Comparison of ENCODE assay signal across 18 cellular contexts in the genomic region with DNA sequence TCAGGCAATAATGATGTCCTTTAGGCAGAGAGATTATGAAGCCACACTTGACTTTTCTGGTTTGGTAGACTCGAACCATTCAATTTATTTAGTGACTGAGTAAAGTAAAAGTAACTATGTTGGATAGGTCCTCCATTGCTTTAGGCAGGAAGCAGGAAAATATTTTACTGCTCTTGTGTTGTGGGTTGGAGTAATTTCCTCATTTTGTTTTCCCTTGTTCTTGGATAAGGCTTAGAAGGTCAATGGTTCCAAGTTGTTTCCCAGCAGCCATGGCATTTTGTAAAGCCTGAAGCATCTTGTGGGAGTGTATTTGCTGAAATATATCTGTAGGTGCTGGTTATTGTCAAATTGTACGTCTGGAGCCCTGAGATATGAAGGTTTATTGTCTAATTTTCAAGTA.
"Had no signal": no experiment of that assay in that cellular context is flagged by ENCODE, and none has a peak within 500 bp of the region (broad histone marks: within the 10 kb centered on the region; RNA-seq: fewer than 3 reads in every experiment).

No MANE protein-coding gene starts in this region.

- H3K4me1 Mint-ChIP-seq: activated naive CD4-positive, alpha-beta T cell treated with anti-CD3 and anti-CD28 coated beads, Interleukin-2, amount 10 ng/mL, durations not matched to agents 7 days and 5 days had no signal

- H3K4me3 ChIP-seq: tibial nerve had no signal

- H3K9me3 Mint-ChIP-seq: memory B cell had no signal

- H3K36me3 ChIP-seq: brain microvascular endothelial cell, tibial nerve had no signal

- H3K4me3 Mint-ChIP-seq: activated naive CD4-positive, alpha-beta T cell treated with anti-CD3 and anti-CD28 coated beads, Interleukin-2, amount 10 ng/mL, durations not matched to agents 7 days and 5 days; activated naive CD8-positive, alpha-beta T cell treated with anti-CD3 and anti-CD28 coated beads, Interleukin-2, amount 50 U/mL, for 24 hours; memory B cell; naive thymus-derived CD4-positive, alpha-beta T cell; stimulated activated naive CD8-positive, alpha-beta T cell treated with anti-CD3 and anti-CD28 coated beads, Interleukin-15, Interleukin-2, amounts not matched to agents 100 ng/mL and 50 ng/mL, for 24 hours had no signal

- H3K27me3 ChIP-seq: brain microvascular endothelial cell, tibial nerve had no signal

- H3K27me3 Mint-ChIP-seq: activated naive CD8-positive, alpha-beta T cell treated with anti-CD3 and anti-CD28 coated beads, Interleukin-2, amount 50 U/mL, for 24 hours; memory B cell; naive thymus-derived CD4-positive, alpha-beta T cell; stimulated activated naive CD8-positive, alpha-beta T cell treated with anti-CD3 and anti-CD28 coated beads, Interleukin-15, Interleukin-2, amounts not matched to agents 100 ng/mL and 50 ng/mL, for 24 hours had no signal

- H3K27ac Mint-ChIP-seq: activated naive CD4-positive, alpha-beta T cell treated with anti-CD3 and anti-CD28 coated beads, Interleukin-2, amount 10 ng/mL, durations not matched to agents 7 days and 5 days; activated naive CD8-positive, alpha-beta T cell treated with anti-CD3 and anti-CD28 coated beads, Interleukin-2, amount 50 U/mL, for 24 hours; naive thymus-derived CD4-positive, alpha-beta T cell; stimulated activated naive CD8-positive, alpha-beta T cell treated with anti-CD3 and anti-CD28 coated beads, Interleukin-15, Interleukin-2, amounts not matched to agents 100 ng/mL and 50 ng/mL, for 24 hours had no signal

- DNase-seq: activated CD4-positive, alpha-beta T cell treated with anti-CD3 and anti-CD28 coated beads, Interleukin-2, amount 50 U/mL, for 1 hour; activated CD8-positive, alpha-beta memory T cell treated with anti-CD3 and anti-CD28 coated beads, Interleukin-2, amount 50 U/mL, for 48 hours; activated effector memory CD4-positive, alpha-beta T cell treated with Interleukin-2 at 50 U/mL for 16 hours; activated naive CD4-positive, alpha-beta T cell treated with anti-CD3 and anti-CD28 coated beads, Interleukin-2, amount 10 ng/mL, durations not matched to agents 7 days and 5 days; activated naive CD8-positive, alpha-beta T cell treated with anti-CD3 and anti-CD28 coated beads, Interleukin-2, amount 50 U/mL, for 24 hours; activated T-cell treated with anti-CD3 and anti-CD28 coated beads, Interleukin-2, amount 50 U/mL, for 48 hours; aorta; brain microvascular endothelial cell; cerebellar nuclear complex; cortex of kidney; effector memory CD4-positive, alpha-beta T cell; head of caudate nucleus; naive thymus-derived CD4-positive, alpha-beta T cell; T1000 had no signal

- H3K27ac ChIP-seq: brain microvascular endothelial cell, epithelial cell of prostate, tibial nerve had no signal
